24 cellular contexts compared by ENCODE assay signal in the genomic region with DNA sequence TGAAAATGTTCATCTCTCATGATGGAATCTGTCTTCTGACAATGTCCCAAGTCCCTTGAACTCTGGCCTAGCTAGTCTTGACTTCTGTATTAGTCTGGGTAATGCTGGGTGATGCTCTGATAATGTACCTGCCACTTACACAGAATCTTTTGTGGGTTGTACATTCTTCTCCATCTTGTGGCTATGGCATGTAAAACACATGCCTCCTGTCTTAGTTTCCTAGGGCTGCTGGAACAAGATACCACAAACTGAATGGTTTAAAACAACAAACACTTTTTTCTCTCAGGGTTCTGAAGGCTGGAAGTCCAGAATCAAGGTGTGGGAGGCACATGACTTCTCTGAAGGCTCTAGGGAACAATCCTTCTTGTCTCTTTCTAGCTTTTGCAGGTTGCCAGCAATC. TPM values are rescaled to one million over a fixed set of nuclear protein-coding genes. Genes with fewer than 3 reads are reported as not detected.
DNase-seq lines count a peak whose midpoint lies in the region; ATAC-seq, FAIRE-seq and TF ChIP-seq lines count a peak whose summit lies in the region.
"Had no signal": no experiment of that assay in that cellular context is flagged by ENCODE, and none has a peak within 500 bp of the region (broad histone marks: within the 10 kb centered on the region; RNA-seq: fewer than 3 reads in every experiment).

No MANE protein-coding gene starts in this region.

- no peaks in the 10 kb centered on the region for H4K20me1 ChIP-seq in astrocyte (ENCODE audit: insufficient read depth, low read length)

- H3K27me3 ChIP-seq in astrocyte (ENCODE audit: insufficient read depth, low read length) (no peaks in the 10 kb centered on the region), right lobe of liver (no peaks in the 10 kb centered on the region)

- no peaks in the 10 kb centered on the region for H3K4me1 ChIP-seq in astrocyte (ENCODE audit: insufficient read depth, low read length)
- no peaks in the 10 kb centered on the region for H3K4me1 ChIP-seq in right lobe of liver

- H3K27me3 Mint-ChIP-seq in HFFc6 (ENCODE audit: insufficient read depth) (peaks cover 9% of the 10 kb centered on the region; the same call in 1 of the 2 replicates), astrocyte (ENCODE audit: low read depth, unreplicated experiment) (no peaks in the 10 kb centered on the region)

- peak; percentile 13 for DNase-seq in AG08396 (ENCODE audit: low spot score)
- peak; percentile 49 for DNase-seq in HFFc6
- peak; percentile 71 for DNase-seq in astrocyte (ENCODE audit: low read depth)
- peak; percentile 24 to 48 for DNase-seq in foreskin fibroblast
- DNase-seq in COLO668 (lab: John Stamatoyannopoulos, UW; ENCODE audit: unreplicated experiment), result no peak
- DNase-seq in mesenteric fat pad (ENCODE audit: low spot score), result no peak
- DNase-seq in C1 segment of cervical spinal cord (lab: John Stamatoyannopoulos, UW), result no peak
- no peak for DNase-seq in right lobe of liver
- DNase-seq: COR-L47, DMS 273 treated with DMSO at 0.1 percent for 48 hours, DND-41, GF-D8, GOT3, Kasumi-1, NCI-H1694 treated with DMSO at 0.1 percent for 48 hours, NCI-H2107, NCI-H2227 treated with DMSO at 0.1 percent for 48 hours, NCI-H524, NCI-H82, RPMI8226, SHP77 treated with DMSO at 0.1 percent for 48 hours had no signal

- H3K27ac ChIP-seq in astrocyte (ENCODE audit: low read depth, low read length) (no peak overlapping the region), right lobe of liver (no peak overlapping the region)
- H3K27ac ChIP-seq: C4-2B had no signal

- TF ChIP-seq POLR2A in right lobe of liver (IDR thresholded peaks at IDR 0.05), result no peak

- no peak overlapping the region for H3K27ac Mint-ChIP-seq in HFFc6
- no peak overlapping the region for H3K27ac Mint-ChIP-seq in astrocyte (ENCODE audit: unreplicated experiment)

- H2AFZ ChIP-seq in astrocyte (ENCODE audit: low read depth, low read length), result no peak overlapping the region

- no peak for TF ChIP-seq CTCF in HFFc6 (IDR thresholded peaks at IDR 0.05)
- no peak for TF ChIP-seq CTCF in astrocyte (IDR thresholded peaks at IDR 0.05; ENCODE audit: insufficient read depth, low read depth, low read length)
- no peak for TF ChIP-seq CTCF in foreskin fibroblast (IDR thresholded peaks at IDR 0.05; ENCODE audit: low read depth, low read length)
- no peak for TF ChIP-seq CTCF in right lobe of liver (IDR thresholded peaks at IDR 0.05)

- H3K36me3 Mint-ChIP-seq in HFFc6 (ENCODE audit: low read depth), result no peaks in the 10 kb centered on the region
- H3K36me3 Mint-ChIP-seq in astrocyte (ENCODE audit: low read depth, unreplicated experiment), result peaks cover 2% of the 10 kb centered on the region

- no peak overlapping the region for H3K4me2 ChIP-seq in astrocyte (ENCODE audit: low read length)

- H3K36me3 ChIP-seq in astrocyte (ENCODE audit: insufficient read depth, low read length), result no peaks in the 10 kb centered on the region
- no peaks in the 10 kb centered on the region for H3K36me3 ChIP-seq in right lobe of liver

- no peak overlapping the region for H3K9ac ChIP-seq in astrocyte (ENCODE audit: low read length)

- H3K4me3 ChIP-seq in astrocyte (ENCODE audit: insufficient read depth, low read depth, low read length) (no peak overlapping the region), foreskin fibroblast (ENCODE audit: low read depth in 1 of 2, low read length in 2 of 2) (no peak overlapping the region), right lobe of liver (no peak overlapping the region)
- H3K4me3 ChIP-seq: GM12878 had no signal

- no peaks in the 10 kb centered on the region for H3K79me2 ChIP-seq in astrocyte (ENCODE audit: insufficient read depth, low read length)

- ATAC-seq in right lobe of liver, result no peak
- ATAC-seq: GM12878 had no signal

- FAIRE-seq in astrocyte (lab: Jason Lieb, UNC), result no peak
- FAIRE-seq: A204.1, GM12878 had no signal

- H3K9me3 ChIP-seq in astrocyte (ENCODE audit: insufficient read depth, low read depth, low read length), result no peaks in the 10 kb centered on the region
- H3K9me3 ChIP-seq in right lobe of liver, result no peaks in the 10 kb centered on the region

- H3K9me3 Mint-ChIP-seq in HFFc6 (no peaks in the 10 kb centered on the region), astrocyte (ENCODE audit: unreplicated experiment) (peaks cover 10% of the 10 kb centered on the region)

- H3K4me1 Mint-ChIP-seq in HFFc6 (ENCODE audit: low read depth) (peaks cover 36% of the 10 kb centered on the region), astrocyte (ENCODE audit: low read depth, unreplicated experiment) (peaks cover 3% of the 10 kb centered on the region)

- intact Hi-C loops in right lobe of liver (cut with DNase I), result no loop called here

- H3K4me3 Mint-ChIP-seq in HFFc6, result no peak overlapping the region
- H3K4me3 Mint-ChIP-seq in astrocyte (ENCODE audit: unreplicated experiment), result no peak overlapping the region

RNA-seq across cellular contexts. Expression of a gene that starts 57.1 kb away (rescaled TPM):
- total RNA-seq in HFFc6 (2021; fragmentation: NEBNext Ultra II Directional; extraction: Animal tissue kit (Norgen Biotek cat#: 25700)), result under 1 TPM; 0.14 to 0.37 (median 0.18) TPM
- total RNA-seq in astrocyte (0.62 and 1.1 TPM in 2 replicates), mesenteric fat pad (10.4 TPM), right lobe of liver (10 to 100 TPM in 4 of 6 experiments, 1 to 10 TPM in 2; 9.5 to 18.4 (median 14.7) TPM)

Comparison
In these comparisons a context has a peak if more than half of its experiments do, and no peak if none do; other contexts are left out.
1. DNase-seq: peak in AG08396 (single experiment), HFFc6 (single experiment), astrocyte (single experiment) and foreskin fibroblast (2 of 2); none in COLO668 (single experiment), mesenteric fat pad (single experiment), C1 segment of cervical spinal cord (0 of 14) and right lobe of liver (0 of 3).